Comparison of ENCODE assay signal across 1 cellular context in genomic region chr1:107750364-107750959, GRCh38.
TF ChIP-seq lines count a peak whose summit lies in the region.

No MANE protein-coding gene starts in this region.

TF ChIP-seq in HEK293, 187 proteins besides CTCF, POLR2A, EP300 and RAD21 (continued from another document):
- TF ChIP-seq PRDM10 (tag by site-specific recombination; IDR thresholded peaks at IDR 0.05) (no peak), ATF2 (tag by site-specific recombination; IDR thresholded peaks at IDR 0.05; ENCODE audit: low read depth) (no peak), ZSCAN30 (tag by site-specific recombination; IDR thresholded peaks at IDR 0.05) (peak; percentile 70; the same call in 1 of the 2 replicates), WT1 (tag by site-specific recombination; IDR thresholded peaks at IDR 0.05) (no peak), ZNF776 (tag by site-specific recombination; IDR thresholded peaks at IDR 0.05; ENCODE audit: borderline replicate concordance) (no peak), KLF10 (tag by site-specific recombination; IDR thresholded peaks at IDR 0.05) (peak; percentile 24; the same call in 1 of the 2 replicates), OSR2 (tag by site-specific recombination; IDR thresholded peaks at IDR 0.05) (no peak), ZBTB17 (tag by site-specific recombination; IDR thresholded peaks at IDR 0.05) (0 out of 2 replicates have a peak, but pooled peaks have one; percentile 31), IKZF3 (tag by site-specific recombination; IDR thresholded peaks at IDR 0.05) (0 out of 2 replicates have a peak, but pooled peaks have one; percentile 19), ZNF510 (tag by site-specific recombination; IDR thresholded peaks at IDR 0.05; ENCODE audit: insufficient replicate concordance) (no peak)
